In the genomic region with DNA sequence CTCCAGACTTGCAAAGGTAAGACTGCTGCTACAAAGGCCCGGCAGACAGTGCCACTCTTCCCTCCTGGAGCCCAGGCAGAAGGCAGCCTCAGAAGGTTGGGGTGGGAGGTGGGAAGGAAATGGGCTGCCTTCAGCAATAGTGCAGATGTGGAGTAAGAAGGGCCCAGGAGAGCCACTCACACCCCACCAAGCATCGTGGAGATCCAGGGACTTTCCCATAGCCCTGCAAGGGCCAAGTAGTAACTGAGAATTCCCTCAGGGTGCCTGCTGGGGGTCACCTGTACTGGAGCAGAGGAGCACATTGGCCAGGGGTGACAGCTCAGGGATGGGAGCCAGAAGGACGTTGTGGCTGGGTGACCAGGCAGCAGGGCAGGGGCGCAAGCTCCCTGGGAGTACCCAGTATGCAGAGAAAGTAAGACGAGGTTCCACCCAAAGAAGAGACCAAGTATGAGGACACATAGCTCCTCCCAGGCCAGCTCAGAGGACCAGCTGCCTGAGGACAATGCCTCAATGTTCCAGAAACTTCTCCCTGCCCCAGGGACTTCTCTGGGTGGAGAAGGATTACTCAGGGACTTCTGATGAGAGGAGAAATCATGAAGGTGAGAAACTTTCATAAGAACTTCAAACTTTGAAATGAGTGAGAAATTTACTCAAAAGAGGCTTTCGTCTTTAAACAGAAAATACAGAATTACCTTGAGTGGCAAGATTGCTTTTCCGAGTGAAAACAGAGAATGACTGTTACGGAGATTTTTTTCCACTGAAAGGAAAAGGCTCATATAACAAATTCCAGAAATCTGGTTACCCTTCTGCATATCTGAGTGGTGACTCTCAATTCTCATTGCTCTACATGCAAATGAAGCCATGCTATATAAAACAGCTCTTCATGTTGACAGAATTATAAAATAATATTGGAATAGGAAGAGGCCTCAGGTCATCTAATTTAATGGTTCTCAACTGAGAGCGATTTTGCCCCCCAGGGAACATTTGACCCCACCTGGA, we compare ENCODE assay signal across 20 cellular contexts.
DNase-seq lines count a peak whose midpoint lies in the region; ATAC-seq and TF ChIP-seq lines count a peak whose summit lies in the region.
"Had no signal": no experiment of that assay in that cellular context is flagged by ENCODE, and none has a peak within 500 bp of the region (broad histone marks: within the 10 kb centered on the region; RNA-seq: fewer than 3 reads in every experiment).

No MANE protein-coding gene starts in this region.

- peak; percentile 78 for DNase-seq in ELR (ENCODE audit: low read depth)
- no peak for DNase-seq in Panc1 (ENCODE audit: low read depth, low spot score)
- peak; percentile 30 for DNase-seq in choroid plexus epithelial cell (ENCODE audit: low read depth)
- no peak for DNase-seq in osteoblast (ENCODE audit: insufficient read length, low spot score, missing footprints)
- DNase-seq in head of caudate nucleus = no peak
- no peak for DNase-seq in ecto neural progenitor cell (ENCODE audit: low spot score)
- no peak for DNase-seq in Right ventricle myocardium inferior (ENCODE audit: missing footprints)
- DNase-seq: activated CD8-positive, alpha-beta T cell treated with anti-CD3 and anti-CD28 coated beads for 36 hours; activated naive CD4-positive, alpha-beta T cell treated with anti-CD3 and anti-CD28 coated beads, Interleukin-2, amount 50 U/mL, for 16 hours; activated T-cell treated with anti-CD3 and anti-CD28 coated beads, Interleukin-2, amount 50 U/mL, for 48 hours; AML-193; cortex of kidney; left colon; NCI-H1436; NCI-H526 treated with DMSO at 0.1 percent for 48 hours; nephron progenitor cell; psoas muscle; SHP77 treated with DMSO at 0.1 percent for 48 hours; T-helper 17 cell had no signal

- H3K4me2 ChIP-seq in osteoblast (ENCODE audit: insufficient read depth, low read length) = peak overlapping the region; percentile 62

- no peak for TF ChIP-seq CTCF in Panc1 (IDR thresholded peaks at IDR 0.05)
- TF ChIP-seq CTCF in choroid plexus epithelial cell (conservative IDR thresholded peaks at IDR 0.05; ENCODE audit: low read depth, low read length) = no peak
- no peak for TF ChIP-seq CTCF in osteoblast (IDR thresholded peaks at IDR 0.05; ENCODE audit: extremely low read depth, low read depth, low read length)

- H3K4me1 ChIP-seq in Panc1 (ENCODE audit: control insufficient read depth, insufficient read depth, low read length) = peaks cover 18% of the 10 kb centered on the region
- peaks cover 15% of the 10 kb centered on the region for H3K4me1 ChIP-seq in osteoblast (ENCODE audit: insufficient read depth, low read length)
- H3K4me1 ChIP-seq: psoas muscle had no signal

- no peaks in the 10 kb centered on the region for H4K20me1 ChIP-seq in osteoblast (ENCODE audit: insufficient read depth, low read length)

- POLR2A ChIA-PET in Panc1 (lab: Charles Lee) = no interaction called here

- H3K27ac ChIP-seq in Panc1 (ENCODE audit: low read length) = peak overlapping the region; percentile 77
- peak overlapping the region; percentile 61 for H3K27ac ChIP-seq in osteoblast (ENCODE audit: low read depth, low read length)
- H3K27ac ChIP-seq: psoas muscle had no signal

- no TSS peak for BruUV-seq in Panc1 (replicated peaks; lab: Mats Ljungman, UMichigan)

- H3K4me3 ChIP-seq in Panc1 (ENCODE audit: low read depth in 2 of 2, low read length in 2 of 2) (no peak overlapping the region), choroid plexus epithelial cell (ENCODE audit: low read depth, low read length) (no peak overlapping the region), osteoblast (ENCODE audit: insufficient read depth, low read length) (no peak overlapping the region)
- H3K4me3 ChIP-seq: psoas muscle had no signal

- CTCF ChIA-PET in Panc1 (lab: Charles Lee) = no interaction called here

- in situ Hi-C loops in Panc1 (cut with HindIII; ENCODE audit: low pct_unique_long_range_greater_than_20kb, low sequenced_read_pairs) = no loop called here

- peak overlapping the region; percentile 85 for H2AFZ ChIP-seq in osteoblast (ENCODE audit: low read length)

- ATAC-seq in Panc1 (peak; percentile 59), Right ventricle myocardium inferior (no peak)
- ATAC-seq: activated CD8-positive, alpha-beta T cell treated with anti-CD3 and anti-CD28 coated beads for 36 hours; left colon; psoas muscle; T-helper 17 cell; WTC11 had no signal

- intact Hi-C loops in Panc1 (cut with micrococcal nuclease; ENCODE audit: unreplicated experiment) = loop anchor here (5.0 kb wide), 1 partner anchor 47 kb away; no protein-coding TSS in a partner anchor
- intact Hi-C loops in head of caudate nucleus (cut with DNase I) = no loop called here
- intact Hi-C loops in Right ventricle myocardium inferior (cut with DNase I) = no loop called here

- no peaks in the 10 kb centered on the region for H3K9me3 ChIP-seq in Panc1 (ENCODE audit: control insufficient read depth, insufficient read depth, low read depth, low read length)
- H3K9me3 ChIP-seq in osteoblast (ENCODE audit: low read depth, low read length) = no peaks in the 10 kb centered on the region
- H3K9me3 ChIP-seq: psoas muscle had no signal

- no peaks in the 10 kb centered on the region for H3K36me3 ChIP-seq in Panc1 (ENCODE audit: control insufficient read depth, insufficient read depth, low read length)
- no peaks in the 10 kb centered on the region for H3K36me3 ChIP-seq in osteoblast (ENCODE audit: insufficient read depth, low read length)

- no peaks in the 10 kb centered on the region for H3K27me3 ChIP-seq in Panc1 (ENCODE audit: control insufficient read depth, insufficient read depth, low read length)
- H3K27me3 ChIP-seq in osteoblast (ENCODE audit: insufficient read depth, low read length) = no peaks in the 10 kb centered on the region

- no peaks in the 10 kb centered on the region for H3K79me2 ChIP-seq in osteoblast (ENCODE audit: insufficient read depth, low read length)

Comparison
In these comparisons a context has a peak if more than half of its experiments do, and no peak if none do; other contexts are left out.
1. DNase-seq: peak in ELR (single experiment) and choroid plexus epithelial cell (single experiment); none in Panc1 (single experiment), osteoblast (single experiment), head of caudate nucleus (0 of 42), ecto neural progenitor cell (single experiment) and Right ventricle myocardium inferior (single experiment).